Comparison of ENCODE assay signal across 8 cellular contexts in genomic region chr9:5626727-5627634, GRCh38. TPM values are rescaled to one million over a fixed set of nuclear protein-coding genes. Genes with fewer than 3 reads are reported as not detected.
A peak's percentile ranks its signal among the peaks of the same experiment; 100 is the strongest.
DNase-seq lines count a peak whose midpoint lies in the region; ATAC-seq, FAIRE-seq and TF ChIP-seq lines count a peak whose summit lies in the region.

No MANE protein-coding gene starts in this region.

- peak overlapping the region; percentile 91 for H3K4me3 Mint-ChIP-seq in CD4-positive, alpha-beta T cell

- H3K27me3 Mint-ChIP-seq in CD4-positive, alpha-beta T cell = no peaks in the 10 kb centered on the region

- peak; percentile 98 for FAIRE-seq in GM19239 (lab: Jason Lieb, UNC)

- no peaks in the 10 kb centered on the region for H3K27me3 ChIP-seq in CD4-positive, alpha-beta T cell (ENCODE audit: control insufficient read depth, insufficient read depth, low read length)

- POLR2A ChIA-PET in CD4-positive, alpha-beta T cell (lab: Charles Lee) = interaction anchor here (0.6 to 3.1 kb wide), 22 partner anchors 12 to 1131 kb away, joined by 3 to 39 read pairs (median 6); partner anchors contain the start of genes AK3, CD274, KDM4C and PLGRKT

- H3K9me3 ChIP-seq in CD4-positive, alpha-beta T cell (ENCODE audit: control insufficient read depth, low read length) = no peaks in the 10 kb centered on the region

- peak overlapping the region; percentile 97 for H3K27ac Mint-ChIP-seq in CD4-positive, alpha-beta T cell

- H3K27ac ChIP-seq in CD4-positive, alpha-beta T cell (ENCODE audit: low read depth, low read length) = peak overlapping the region; percentile 85

- peaks cover 33% of the 10 kb centered on the region for H3K36me3 Mint-ChIP-seq in CD4-positive, alpha-beta T cell (ENCODE audit: low read depth)

- peak; percentile 51 for ATAC-seq in CD4-positive, alpha-beta T cell (ENCODE audit: poor library complexity)
- ATAC-seq in HG03342 (IDR thresholded peaks at IDR 0.05; ENCODE audit: unreplicated experiment) = peak; percentile 51

- no peak for TF ChIP-seq CTCF in CD4-positive, alpha-beta T cell (IDR thresholded peaks at IDR 0.05)

- intact Hi-C loops in CD4-positive, alpha-beta T cell (cut with DNase I, micrococcal nuclease) = loop anchor here (5.0 to 10.0 kb wide), 10 partner anchors 35 to 1128 kb away; partner anchors contain the start of genes CDC37L1 (in 1 of the 2), KDM4C (in 1 of the 2), PLGRKT (in 1 of the 2) and RCL1 (in 1 of the 2)

- peak in 8 of 10 experiments; percentile 9 to 55 (median 27) for DNase-seq in CD4-positive, alpha-beta T cell
- DNase-seq in GM19239 (ENCODE audit: insufficient read length, low spot score) (peak; percentile 44), RPMI7951 (ENCODE audit: low read depth) (peak; percentile 40), anterior cingulate cortex (lab: John Stamatoyannopoulos, UW) (peak in 38 of 58 donors; percentile 1 to 76 (median 20)), hippocampal formation (lab: John Stamatoyannopoulos, UW) (peak; percentile 39 to 88), glomerular visceral epithelial cell (ENCODE audit: extremely low spot score) (no peak)
- peak; percentile 17 to 48 (median 27) for DNase-seq in stimulated activated CD4-positive, alpha-beta T cell treated with anti-CD3 and anti-CD28 coated beads, Interleukin-12 subunit alpha, Interleukin-12 subunit beta, amount 100 ng/mL, for 48 hours (ENCODE audit: low read depth in 2 of 3, low spot score in 1 of 3)

- H3K4me1 Mint-ChIP-seq in CD4-positive, alpha-beta T cell (ENCODE audit: low read depth) = peaks cover 59% of the 10 kb centered on the region

- no peaks in the 10 kb centered on the region for H3K9me3 Mint-ChIP-seq in CD4-positive, alpha-beta T cell

- CTCF ChIA-PET in CD4-positive, alpha-beta T cell (lab: Charles Lee) = interaction anchor here (1.4 to 2.8 kb wide), 5 partner anchors 27 to 868 kb away, joined by 3 to 15 read pairs (median 5); partner anchors contain the start of genes CD274 and ERMP1

RNA-seq across cellular contexts. Expression of gene RIC1, which starts 1.9 kb away (rescaled TPM):
- 10 to 100 TPM; 24.7 to 26.3 TPM for total RNA-seq in CD4-positive, alpha-beta T cell
- 20.6 and 23.3 TPM in 2 replicates for total RNA-seq in RPMI7951 (2014; rRNA removed; shearing (Covaris generic))
